Comparison of ENCODE assay signal across 14 cellular contexts in genomic region chr10:109205929-109206585, GRCh38.
DNase-seq lines count a peak whose midpoint lies in the region; ATAC-seq and TF ChIP-seq lines count a peak whose summit lies in the region.
"Had no signal": no experiment of that assay in that cellular context is flagged by ENCODE, and none has a peak within 500 bp of the region (broad histone marks: within the 10 kb centered on the region; RNA-seq: fewer than 3 reads in every experiment).

No MANE protein-coding gene starts in this region.

- no peaks in the 10 kb centered on the region for H3K27me3 Mint-ChIP-seq in CD8-positive, alpha-beta T cell (ENCODE audit: low read depth)
- H3K27me3 Mint-ChIP-seq: activated CD4-positive, alpha-beta T cell treated with anti-CD3 and anti-CD28 coated beads for 36 hours; CD4-positive, CD25-positive, alpha-beta regulatory T cell; type B pancreatic cell had no signal

- TF ChIP-seq CTCF in BJ (IDR thresholded peaks at IDR 0.05; ENCODE audit: insufficient read depth, low read depth, low read length) (no peak), astrocyte of the cerebellum (IDR thresholded peaks at IDR 0.05; ENCODE audit: low read depth, low read length, missing control alignments) (no peak)
- TF ChIP-seq CTCF in CD8-positive, alpha-beta T cell (IDR thresholded peaks at IDR 0.05) = no peak

- CTCF ChIA-PET in BJ (lab: Yijun Ruan, JAX) = interaction anchor here (0.6 to 2.0 kb wide), 3 partner anchors 11 to 186 kb away, joined by 3 to 6 read pairs (median 3); no protein-coding TSS in a partner anchor
- CTCF ChIA-PET in CD8-positive, alpha-beta T cell (lab: Charles Lee) = interaction anchor here (1.3 kb wide), 1 partner anchor 29 kb away, joined by 3 read pairs; no protein-coding TSS in a partner anchor

- no peaks in the 10 kb centered on the region for H3K36me3 ChIP-seq in BJ (ENCODE audit: control insufficient read depth, insufficient read depth, low read length)
- no peaks in the 10 kb centered on the region for H3K36me3 ChIP-seq in CD8-positive, alpha-beta T cell (ENCODE audit: insufficient read depth, low read length)
- H3K36me3 ChIP-seq: heart left ventricle had no signal

- POLR2A ChIA-PET in BJ (lab: Charles Lee) = no interaction called here
- POLR2A ChIA-PET in CD8-positive, alpha-beta T cell (lab: Charles Lee) = no interaction called here

- no peaks in the 10 kb centered on the region for H3K27me3 ChIP-seq in BJ (ENCODE audit: control insufficient read depth, insufficient read depth, low read length)
- no peaks in the 10 kb centered on the region for H3K27me3 ChIP-seq in CD8-positive, alpha-beta T cell (ENCODE audit: insufficient read depth, low read length)
- H3K27me3 ChIP-seq: heart left ventricle had no signal

- peaks cover 7% of the 10 kb centered on the region for H3K9me3 Mint-ChIP-seq in CD8-positive, alpha-beta T cell

- ATAC-seq in CD8-positive, alpha-beta T cell = no peak
- ATAC-seq: activated CD4-positive, alpha-beta T cell treated with anti-CD3 and anti-CD28 coated beads for 36 hours; heart left ventricle had no signal

- no peaks in the 10 kb centered on the region for H3K4me1 ChIP-seq in CD8-positive, alpha-beta T cell (ENCODE audit: insufficient read depth, low read length)
- H3K4me1 ChIP-seq: heart left ventricle had no signal

- in situ Hi-C loops in astrocyte of the cerebellum (cut with HindIII; ENCODE audit: low sequenced_read_pairs) = no loop called here

- H3K27ac ChIP-seq in CD8-positive, alpha-beta T cell (ENCODE audit: low read depth, low read length) = no peak overlapping the region
- H3K27ac ChIP-seq: heart left ventricle had no signal

- DNase-seq in BJ (ENCODE audit: low read depth) (peak; percentile 91), HT-29 (ENCODE audit: low spot score) (peak; percentile 17), astrocyte of the cerebellum (ENCODE audit: low read depth) (peak; percentile 57), kidney glomerular epithelial cell (lab: John Stamatoyannopoulos, UW) (peak; percentile 94), hypothalamus (lab: John Stamatoyannopoulos, UW) (no peak), cerebellum (ENCODE audit: low spot score) (no peak), SKM-1 (lab: John Stamatoyannopoulos, UW; ENCODE audit: unreplicated experiment) (no peak)
- DNase-seq in CD8-positive, alpha-beta T cell = no peak
- DNase-seq: activated CD4-positive, alpha-beta T cell treated with anti-CD3 and anti-CD28 coated beads for 36 hours; CD4-positive, CD25-positive, alpha-beta regulatory T cell; heart left ventricle; NCI-H1105 treated with DMSO at 0.1 percent for 48 hours; NCI-H524 treated with DMSO at 0.1 percent for 48 hours had no signal

- H3K4me1 Mint-ChIP-seq in CD8-positive, alpha-beta T cell (ENCODE audit: low read depth) = no peaks in the 10 kb centered on the region
- H3K4me1 Mint-ChIP-seq: activated CD4-positive, alpha-beta T cell treated with anti-CD3 and anti-CD28 coated beads for 36 hours; CD4-positive, CD25-positive, alpha-beta regulatory T cell had no signal

- H3K27ac Mint-ChIP-seq in CD8-positive, alpha-beta T cell = no peak overlapping the region
- H3K27ac Mint-ChIP-seq: activated CD4-positive, alpha-beta T cell treated with anti-CD3 and anti-CD28 coated beads for 36 hours; CD4-positive, CD25-positive, alpha-beta regulatory T cell; type B pancreatic cell had no signal

- H3K4me3 ChIP-seq in BJ (ENCODE audit: low read depth, low read length) (no peak overlapping the region), astrocyte of the cerebellum (ENCODE audit: low read depth, low read length) (no peak overlapping the region)
- H3K4me3 ChIP-seq in CD8-positive, alpha-beta T cell (ENCODE audit: low read depth, low read length) = no peak overlapping the region
- H3K4me3 ChIP-seq: heart left ventricle had no signal

- intact Hi-C loops in CD8-positive, alpha-beta T cell (cut with DNase I, micrococcal nuclease) = no loop called here

- no peaks in the 10 kb centered on the region for H3K9me3 ChIP-seq in CD8-positive, alpha-beta T cell (ENCODE audit: low read length)

- no peak overlapping the region for H3K4me3 Mint-ChIP-seq in CD8-positive, alpha-beta T cell
- H3K4me3 Mint-ChIP-seq: activated CD4-positive, alpha-beta T cell treated with anti-CD3 and anti-CD28 coated beads for 36 hours; CD4-positive, CD25-positive, alpha-beta regulatory T cell; type B pancreatic cell had no signal

- H3K36me3 Mint-ChIP-seq in CD8-positive, alpha-beta T cell = no peaks in the 10 kb centered on the region
- H3K36me3 Mint-ChIP-seq: CD4-positive, CD25-positive, alpha-beta regulatory T cell; type B pancreatic cell had no signal

Comparison
In these comparisons a context has a peak if more than half of its experiments do, and no peak if none do; other contexts are left out.
1. DNase-seq: peak in BJ (single experiment), HT-29 (single experiment), astrocyte of the cerebellum (single experiment) and kidney glomerular epithelial cell (single experiment); none in hypothalamus (0 of 51), CD8-positive, alpha-beta T cell (0 of 7), cerebellum (single experiment) and SKM-1 (single experiment).